ENCODE assay signal across 23 cellular contexts in the genomic region with DNA sequence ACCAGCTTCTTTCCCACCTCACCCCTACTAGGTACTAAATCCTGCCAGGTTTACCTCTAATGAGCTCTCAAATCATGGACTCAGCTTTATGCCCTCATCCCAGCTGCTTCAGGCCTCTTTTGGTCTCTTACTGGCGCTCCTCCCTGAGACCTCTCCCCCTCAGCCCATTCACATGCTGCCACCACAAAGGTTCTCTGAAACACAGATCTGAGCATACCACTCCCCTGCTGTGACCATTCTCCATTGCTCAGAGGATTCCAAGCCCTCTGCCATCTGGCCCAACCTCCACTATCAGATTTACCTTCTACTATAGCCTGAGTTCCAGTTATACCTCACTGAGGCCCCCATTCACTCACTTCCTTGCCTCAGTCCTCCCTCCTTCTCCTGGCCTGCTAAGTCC.
DNase-seq lines count a peak whose midpoint lies in the region; ATAC-seq, FAIRE-seq and TF ChIP-seq lines count a peak whose summit lies in the region.
"Had no signal": no experiment of that assay in that cellular context is flagged by ENCODE, and none has a peak within 500 bp of the region (broad histone marks: within the 10 kb centered on the region; RNA-seq: fewer than 3 reads in every experiment).

No MANE protein-coding gene starts in this region.

- dilution Hi-C loops in IMR-90 (cut with HindIII; ENCODE audit: low sequenced_read_pairs, unreplicated experiment), result no loop called here

- no peak overlapping the region for H3K4ac ChIP-seq in IMR-90 (ENCODE audit: low read depth, low read length)

- no peak overlapping the region for H2BK120ac ChIP-seq in IMR-90 (ENCODE audit: low read depth, low read length)

- H4K5ac ChIP-seq in IMR-90 (ENCODE audit: low read depth, low read length), result no peak overlapping the region

- no TSS peak for BruUV-seq in IMR-90 (replicated peaks; lab: Mats Ljungman, UMichigan)

- peaks cover 74% of the 10 kb centered on the region for H3K4me1 Mint-ChIP-seq in T-helper 1 cell treated with Interleukin-12 subunit alpha and Interleukin-12 subunit beta and Interleukin-4 antibody, amounts not matched to agents 30 μg/mL and 1 μg/mL, for 36 hours (ENCODE audit: low read depth)
- H3K4me1 Mint-ChIP-seq in activated naive CD8-positive, alpha-beta T cell treated with anti-CD3 and anti-CD28 coated beads for 36 hours, result peaks cover 83% of the 10 kb centered on the region
- H3K4me1 Mint-ChIP-seq in naive thymus-derived CD4-positive, alpha-beta T cell, result peaks cover 67 to 99% (median 96%) of the 10 kb centered on the region in 7 donors

- POLR2A ChIA-PET in IMR-90 (lab: Charles Lee; ENCODE audit: unreplicated experiment), result no interaction called here
- POLR2A ChIA-PET in naive thymus-derived CD4-positive, alpha-beta T cell (lab: Charles Lee), result interaction anchor here (1.2 to 1.7 kb wide), 2 partner anchors 22 to 161 kb away, joined by 4 read pairs; no protein-coding TSS in a partner anchor

- no peak overlapping the region for H2AFZ ChIP-seq in IMR-90 (replicated peaks; ENCODE audit: low read length, poor library complexity)

- FAIRE-seq in frontal cortex (lab: Jason Lieb, UNC), result no peak
- FAIRE-seq: GM12891, H54, urothelium cell line had no signal

- TF ChIP-seq RAD21 in IMR-90 (IDR thresholded peaks at IDR 0.05; ENCODE audit: low read length), result no peak

- H3K9me3 ChIP-seq in IMR-90 (ENCODE audit: control insufficient read depth, insufficient read depth, low read length), result no peaks in the 10 kb centered on the region
- H3K9me3 ChIP-seq in naive thymus-derived CD4-positive, alpha-beta T cell (ENCODE audit: control insufficient read depth in 2 of 3, low read length in 3 of 3), result no peaks in the 10 kb centered on the region
- H3K9me3 ChIP-seq in breast epithelium, result no peaks in the 10 kb centered on the region
- H3K9me3 ChIP-seq: BLaER1, colonic mucosa had no signal

- H3K27ac ChIP-seq in IMR-90 (ENCODE audit: insufficient read depth, low read length) (no peak overlapping the region), breast epithelium (no peak overlapping the region)
- H3K27ac ChIP-seq in naive thymus-derived CD4-positive, alpha-beta T cell (ENCODE audit: low read depth, low read length), result no peak overlapping the region
- H3K27ac ChIP-seq: 22Rv1, BLaER1, colonic mucosa had no signal

- no peaks in the 10 kb centered on the region for H3K36me3 ChIP-seq in IMR-90 (ENCODE audit: control insufficient read depth, insufficient read depth, low read length)
- H3K36me3 ChIP-seq in naive thymus-derived CD4-positive, alpha-beta T cell (ENCODE audit: control insufficient read depth in 2 of 3, insufficient read depth in 3 of 3, low read length in 3 of 3), result peaks cover 7 to 28% (median 12%) of the 10 kb centered on the region in 3 experiments
- no peaks in the 10 kb centered on the region for H3K36me3 ChIP-seq in breast epithelium
- H3K36me3 ChIP-seq: BLaER1, colonic mucosa had no signal

- H2BK5ac ChIP-seq in IMR-90 (ENCODE audit: low read depth, low read length, poor library complexity, severe bottlenecking), result no peak overlapping the region

- peaks cover 43% of the 10 kb centered on the region for H3K36me3 Mint-ChIP-seq in T-helper 1 cell treated with Interleukin-12 subunit alpha and Interleukin-12 subunit beta and Interleukin-4 antibody, amounts not matched to agents 30 μg/mL and 1 μg/mL, for 36 hours (ENCODE audit: low read depth)
- peaks cover 59% of the 10 kb centered on the region for H3K36me3 Mint-ChIP-seq in activated naive CD8-positive, alpha-beta T cell treated with anti-CD3 and anti-CD28 coated beads for 36 hours
- peaks cover 6 to 41% (median 35%) of the 10 kb centered on the region in 5 donors for H3K36me3 Mint-ChIP-seq in naive thymus-derived CD4-positive, alpha-beta T cell

- H4K20me1 ChIP-seq in IMR-90 (ENCODE audit: insufficient read depth, low read length), result no peaks in the 10 kb centered on the region
- H4K20me1 ChIP-seq: BLaER1 had no signal

- no peak overlapping the region for H3K14ac ChIP-seq in IMR-90 (replicated peaks; ENCODE audit: low read depth, low read length)

- CTCF ChIA-PET in IMR-90 (lab: Yijun Ruan, JAX), result interaction anchor here (0.9 to 1.5 kb wide), 2 partner anchors 9 to 22 kb away, joined by 3 to 4 read pairs; no protein-coding TSS in a partner anchor
- CTCF ChIA-PET in naive thymus-derived CD4-positive, alpha-beta T cell (lab: Charles Lee), result interaction anchor here (1.5 to 1.9 kb wide), 2 partner anchors 17 to 22 kb away, joined by 4 to 8 read pairs; no protein-coding TSS in a partner anchor

- DNase-seq in T-helper 1 cell (no peak), IMR-90 (no peak), frontal cortex (ENCODE audit: low spot score in 2 of 2) (no peak), breast epithelium (ENCODE audit: low spot score in 2 of 2) (no peak)
- DNase-seq in activated naive CD8-positive, alpha-beta T cell treated with anti-CD3 and anti-CD28 coated beads for 36 hours, result no peak
- DNase-seq in naive thymus-derived CD4-positive, alpha-beta T cell, result no peak
- DNase-seq: activated gamma-delta T cell; colonic mucosa; GF-D8; kidney glomerular epithelial cell; NCI-H1417; NCI-H526; SHP77; stimulated activated CD4-positive, alpha-beta T cell treated with anti-CD3 and anti-CD28 coated beads, Interleukin-4, amount 100 ng/mL, for 1 hour; substantia nigra had no signal

- peaks cover 3% of the 10 kb centered on the region for H3K9me1 ChIP-seq in IMR-90 (ENCODE audit: insufficient read depth, low read length)

- H3K27ac Mint-ChIP-seq in T-helper 1 cell treated with Interleukin-12 subunit alpha and Interleukin-12 subunit beta and Interleukin-4 antibody, amounts not matched to agents 30 μg/mL and 1 μg/mL, for 36 hours, result peak overlapping the region; percentile 21
- peak overlapping the region; percentile 90 for H3K27ac Mint-ChIP-seq in activated naive CD8-positive, alpha-beta T cell treated with anti-CD3 and anti-CD28 coated beads for 36 hours
- H3K27ac Mint-ChIP-seq in naive thymus-derived CD4-positive, alpha-beta T cell, result peak overlapping the region; percentile 26 to 96 (median 89)

- H3K4me1 ChIP-seq in IMR-90 (ENCODE audit: control insufficient read depth, insufficient read depth, low read length) (peaks cover 9% of the 10 kb centered on the region), breast epithelium (no peaks in the 10 kb centered on the region)
- H3K4me1 ChIP-seq in naive thymus-derived CD4-positive, alpha-beta T cell (ENCODE audit: control insufficient read depth in 2 of 2, insufficient read depth in 2 of 2, low read length in 2 of 2), result peaks cover 63 to 71% of the 10 kb centered on the region in 2 donors
- H3K4me1 ChIP-seq: colonic mucosa had no signal

- no peak overlapping the region for H4K91ac ChIP-seq in IMR-90 (ENCODE audit: insufficient read depth, low read depth, low read length)

- ATAC-seq in IMR-90 (ENCODE audit: low read depth), result no peak
- no peak for ATAC-seq in naive thymus-derived CD4-positive, alpha-beta T cell
- ATAC-seq in HG03432 (IDR thresholded peaks at IDR 0.05; ENCODE audit: unreplicated experiment), result no peak

- H2AK9ac ChIP-seq in IMR-90 (replicated peaks; ENCODE audit: low read depth, low read length, poor library complexity), result no peak overlapping the region

- no peak overlapping the region for H4K8ac ChIP-seq in IMR-90 (ENCODE audit: low read depth in 2 of 2, low read length in 2 of 2)

- TF ChIP-seq POLR2A in IMR-90 (IDR thresholded peaks at IDR 0.05; ENCODE audit: low read depth, low read length) (no peak), breast epithelium (IDR thresholded peaks at IDR 0.05) (no peak)

- intact Hi-C loops in IMR-90 (cut with micrococcal nuclease) (no loop called here), breast epithelium (cut with DNase I; ENCODE audit: low total_unique reads) (no loop called here)
- intact Hi-C loops in naive thymus-derived CD4-positive, alpha-beta T cell (cut with micrococcal nuclease), result no loop called here

- H3K56ac ChIP-seq in IMR-90 (ENCODE audit: extremely low read depth, insufficient read depth, low read length), result no peak overlapping the region

- no peak overlapping the region for H3K9ac ChIP-seq in IMR-90 (ENCODE audit: low read depth, low read length)
- H3K9ac ChIP-seq: BLaER1 had no signal

- H3K4me2 ChIP-seq in IMR-90 (ENCODE audit: low read depth, low read length), result no peak overlapping the region
- H3K4me2 ChIP-seq: BLaER1, smooth muscle cell had no signal

- no peak for TF ChIP-seq CTCF in IMR-90 (conservative IDR thresholded peaks at IDR 0.05; ENCODE audit: low read depth, low read length)
- TF ChIP-seq CTCF in breast epithelium (IDR thresholded peaks at IDR 0.05), result no peak

- H2BK20ac ChIP-seq in IMR-90 (ENCODE audit: low read depth, low read length), result 0 out of 2 replicates have a peak overlapping the region, but pooled peaks have one; percentile 45

- H3K18ac ChIP-seq in IMR-90 (ENCODE audit: low read depth, low read length), result no peak overlapping the region

- H3K4me3 ChIP-seq in IMR-90 (ENCODE audit: insufficient read depth, low read depth, low read length), result no peak overlapping the region
- H3K4me3 ChIP-seq in naive thymus-derived CD4-positive, alpha-beta T cell (ENCODE audit: low read length), result no peak overlapping the region
- no peak overlapping the region for H3K4me3 ChIP-seq in breast epithelium
- H3K4me3 ChIP-seq: BLaER1, colonic mucosa, smooth muscle cell had no signal

- no peak overlapping the region for H3K4me3 Mint-ChIP-seq in T-helper 1 cell treated with Interleukin-12 subunit alpha and Interleukin-12 subunit beta and Interleukin-4 antibody, amounts not matched to agents 30 μg/mL and 1 μg/mL, for 36 hours
- H3K4me3 Mint-ChIP-seq in activated naive CD8-positive, alpha-beta T cell treated with anti-CD3 and anti-CD28 coated beads for 36 hours, result no peak overlapping the region
- peak overlapping the region in 5 of 10 donors; percentile 0 to 70 (median 14) for H3K4me3 Mint-ChIP-seq in naive thymus-derived CD4-positive, alpha-beta T cell

- no peaks in the 10 kb centered on the region for H3K9me3 Mint-ChIP-seq in T-helper 1 cell treated with Interleukin-12 subunit alpha and Interleukin-12 subunit beta and Interleukin-4 antibody, amounts not matched to agents 30 μg/mL and 1 μg/mL, for 36 hours
- H3K9me3 Mint-ChIP-seq in activated naive CD8-positive, alpha-beta T cell treated with anti-CD3 and anti-CD28 coated beads for 36 hours, result peaks cover 2% of the 10 kb centered on the region
- no peaks in the 10 kb centered on the region for H3K9me3 Mint-ChIP-seq in naive thymus-derived CD4-positive, alpha-beta T cell

- H2BK15ac ChIP-seq in IMR-90 (ENCODE audit: low read depth, low read length), result no peak overlapping the region; the same call in 2 of the 3 replicates

- WGBS in IMR-90 (ENCODE audit: extremely low coverage in 2 of 2, insufficient read length in 1 of 2), 2 experiments, result 100% methylated on average over 1 of the region's 1 CpG; no CpG with 5 or more reads in 1 of the 2 experiments

- H3K27me3 ChIP-seq in IMR-90 (ENCODE audit: control insufficient read depth, insufficient read depth, low read length) (no peaks in the 10 kb centered on the region), breast epithelium (no peaks in the 10 kb centered on the region)
- H3K27me3 ChIP-seq in naive thymus-derived CD4-positive, alpha-beta T cell (ENCODE audit: control insufficient read depth in 2 of 2, insufficient read depth in 2 of 2, low read length in 2 of 2), result no peaks in the 10 kb centered on the region
- H3K27me3 ChIP-seq: BLaER1, colonic mucosa had no signal

- H3K79me1 ChIP-seq in IMR-90 (ENCODE audit: low read depth in 1 of 2, low read length in 2 of 2), result no peaks in the 10 kb centered on the region

- peak overlapping the region; percentile 67; the same call in 1 of the 2 replicates for H2AK5ac ChIP-seq in IMR-90 (ENCODE audit: low read depth, low read length)

- H3K23ac ChIP-seq in IMR-90 (ENCODE audit: low read depth, low read length), result no peak overlapping the region

- H3K27me3 Mint-ChIP-seq in T-helper 1 cell treated with Interleukin-12 subunit alpha and Interleukin-12 subunit beta and Interleukin-4 antibody, amounts not matched to agents 30 μg/mL and 1 μg/mL, for 36 hours (ENCODE audit: low read depth), result no peaks in the 10 kb centered on the region
- H3K27me3 Mint-ChIP-seq in activated naive CD8-positive, alpha-beta T cell treated with anti-CD3 and anti-CD28 coated beads for 36 hours, result no peaks in the 10 kb centered on the region
- no peaks in the 10 kb centered on the region for H3K27me3 Mint-ChIP-seq in naive thymus-derived CD4-positive, alpha-beta T cell

- in situ Hi-C loops in IMR-90 (cut with MboI; ENCODE audit: low sequenced_read_pairs), result no loop called here

Comparison
In these comparisons a context has a peak if more than half of its experiments do, and no peak if none do; other contexts are left out.
1. H3K27ac Mint-ChIP-seq: peak in every context shown above with its lines; median percentile 90 in activated naive CD8-positive, alpha-beta T cell treated with anti-CD3 and anti-CD28 coated beads for 36 hours; 89 in naive thymus-derived CD4-positive, alpha-beta T cell; 21 in T-helper 1 cell treated with Interleukin-12 subunit alpha and Interleukin-12 subunit beta and Interleukin-4 antibody, amounts not matched to agents 30 μg/mL and 1 μg/mL, for 36 hours.